Comparison of ENCODE assay signal across 8 cellular contexts in genomic region chr22:21726650-21727049, GRCh38. TPM values are rescaled to one million over a fixed set of nuclear protein-coding genes. Genes with fewer than 3 reads are reported as not detected.
DNase-seq lines count a peak whose midpoint lies in the region; ATAC-seq and TF ChIP-seq lines count a peak whose summit lies in the region.

No MANE protein-coding gene starts in this region.

- peaks cover 27% of the 10 kb centered on the region for H3K36me3 Mint-ChIP-seq in effector memory CD8-positive, alpha-beta T cell (ENCODE audit: insufficient read depth)

- ATAC-seq in PC-3 (peak; percentile 91), left lung (no peak), psoas muscle (no peak), GM21526 (IDR thresholded peaks at IDR 0.05; ENCODE audit: low FRiP score, unreplicated experiment) (no peak)
- ATAC-seq in effector memory CD8-positive, alpha-beta T cell (replicated peaks) = peak; percentile 99

- no peak overlapping the region for H3K9ac ChIP-seq in PC-3 (ENCODE audit: low read length)

- H3K9me2 ChIP-seq in PC-3 (replicated peaks; ENCODE audit: low read length) = no peaks in the 10 kb centered on the region

- peaks cover 21 to 33% of the 10 kb centered on the region in 2 donors for H3K4me1 Mint-ChIP-seq in effector memory CD8-positive, alpha-beta T cell (ENCODE audit: low read depth in 2 of 2)

- TF ChIP-seq CTCF in GM12875 (IDR thresholded peaks at IDR 0.05; ENCODE audit: borderline replicate concordance, insufficient read depth, low read depth, low read length) (peak; percentile 73), PC-3 (conservative IDR thresholded peaks at IDR 0.05; ENCODE audit: low read depth, low read length) (peak; percentile 61), left lung (IDR thresholded peaks at IDR 0.05) (no peak), psoas muscle (IDR thresholded peaks at IDR 0.05) (no peak)

- intact Hi-C loops in PC-3 (cut with micrococcal nuclease) (loop anchor here (2.0 kb wide), 1 partner anchor 14 kb away; no protein-coding TSS in a partner anchor), left lung (cut with DNase I) (no loop called here), psoas muscle (cut with DNase I) (no loop called here)

- no peaks in the 10 kb centered on the region for H3K4me1 ChIP-seq in PC-3 (ENCODE audit: insufficient read depth, low read length)
- H3K4me1 ChIP-seq in left lung = no peaks in the 10 kb centered on the region
- H3K4me1 ChIP-seq in psoas muscle = peaks cover 10% of the 10 kb centered on the region

- no peak overlapping the region for H2AFZ ChIP-seq in PC-3 (ENCODE audit: low read length)

- H4K20me1 ChIP-seq in PC-3 (ENCODE audit: low read length) = no peaks in the 10 kb centered on the region

- H3K27me3 ChIP-seq in PC-3 (ENCODE audit: low read length) = no peaks in the 10 kb centered on the region
- no peaks in the 10 kb centered on the region for H3K27me3 ChIP-seq in left lung
- no peaks in the 10 kb centered on the region for H3K27me3 ChIP-seq in psoas muscle (ENCODE audit: insufficient read depth in 3 of 3, low read length in 2 of 3)

- no peaks in the 10 kb centered on the region for H3F3A ChIP-seq in PC-3 (ENCODE audit: low read length, unreplicated experiment)

- no peak overlapping the region for H3K27ac ChIP-seq in PC-3 (ENCODE audit: low read length)
- no peak overlapping the region for H3K27ac ChIP-seq in left lung
- H3K27ac ChIP-seq in psoas muscle = no peak overlapping the region

- H3K4me3 ChIP-seq in GM12875 (ENCODE audit: low read depth, low read length) (no peak overlapping the region), PC-3 (ENCODE audit: low read length) (no peak overlapping the region), left lung (no peak overlapping the region), psoas muscle (no peak overlapping the region)

- H3K9me3 ChIP-seq in PC-3 (ENCODE audit: low read length) (no peaks in the 10 kb centered on the region), left lung (no peaks in the 10 kb centered on the region), psoas muscle (no peaks in the 10 kb centered on the region)

- H3K36me3 ChIP-seq in PC-3 (ENCODE audit: low read depth, low read length) (no peaks in the 10 kb centered on the region), left lung (no peaks in the 10 kb centered on the region), psoas muscle (ENCODE audit: insufficient read depth in 1 of 2, low read depth in 1 of 2) (peaks cover 0 to 4% of the 10 kb centered on the region in 2 donors)

- CTCF ChIA-PET in PC-3 (lab: Charles Lee) = interaction anchor here (0.6 kb wide), 1 partner anchor 154 kb away, joined by 10 read pairs; no protein-coding TSS in a partner anchor

- no TSS peak for BruUV-seq in PC-3 (replicated peaks; lab: Mats Ljungman, UMichigan)

- H3K27me3 Mint-ChIP-seq in effector memory CD8-positive, alpha-beta T cell = no peaks in the 10 kb centered on the region

- H3K79me2 ChIP-seq in PC-3 (ENCODE audit: low read length) = no peaks in the 10 kb centered on the region

- peak overlapping the region in 1 of 2 donors; percentile 79 for H3K27ac Mint-ChIP-seq in effector memory CD8-positive, alpha-beta T cell

- H3K4me2 ChIP-seq in PC-3 (ENCODE audit: low read length) = no peak overlapping the region

- POLR2A ChIA-PET in PC-3 (lab: Charles Lee; ENCODE audit: unreplicated experiment) = no interaction called here

- H3K9me3 Mint-ChIP-seq in effector memory CD8-positive, alpha-beta T cell = no peaks in the 10 kb centered on the region

- peak; percentile 47 for DNase-seq in 8988T
- DNase-seq in PC-3 = peak; percentile 59
- DNase-seq in effector memory CD8-positive, alpha-beta T cell = peak; percentile 45 to 52 (median 48)
- DNase-seq in stimulated activated CD8-positive, alpha-beta memory T cell treated with anti-CD3 and anti-CD28 coated beads, Interleukin-4, amount 100 ng/mL, for 24 hours (ENCODE audit: low read depth) = peak; percentile 22
- DNase-seq in left lung = no peak
- no peak for DNase-seq in psoas muscle

- peak overlapping the region; percentile 56 for H3K4me3 Mint-ChIP-seq in effector memory CD8-positive, alpha-beta T cell

- 75 to 85% (median 80%) methylated on average over 5 of the region's 5 CpGs for WGBS in psoas muscle, 3 donors

RNA-seq across cellular contexts. Expression of gene YPEL1, which starts 8.9 kb away (rescaled TPM):
- 0.23 and 3.2 TPM in 2 replicates for total RNA-seq in PC-3 (2014; rRNA removed)
- 1 to 10 TPM; 2.4 to 6.9 TPM for total RNA-seq in left lung
- 10 to 100 TPM in 2 of 4 donors, 1 to 10 TPM in 2; 2.9 to 21.9 (median 10.3) TPM for total RNA-seq in psoas muscle
- polyA plus RNA-seq in psoas muscle = 1 to 10 TPM in 2 of 3 donors, under 1 TPM in 1; 0.72 to 4.6 (median 3.8) TPM

Comparison
In these comparisons a context has a peak if more than half of its experiments do, and no peak if none do; other contexts are left out.
1. DNase-seq: peak in 8988T (single experiment), PC-3 (single experiment), effector memory CD8-positive, alpha-beta T cell (3 of 3) and stimulated activated CD8-positive, alpha-beta memory T cell treated with anti-CD3 and anti-CD28 coated beads, Interleukin-4, amount 100 ng/mL, for 24 hours (single experiment); none in left lung (0 of 2) and psoas muscle (0 of 2).
2. CTCF ChIP-seq: peak in GM12875 (single experiment) and PC-3 (single experiment); none in left lung (0 of 2) and psoas muscle (single experiment).
3. ATAC-seq: peak in PC-3 (single experiment) and effector memory CD8-positive, alpha-beta T cell (single experiment); none in left lung (single experiment), psoas muscle (0 of 4) and GM21526 (single experiment).